30 cellular contexts compared by ENCODE assay signal in genomic region chr11:27532652-27533325, GRCh38. TPM values are rescaled to one million over a fixed set of nuclear protein-coding genes. Genes with fewer than 3 reads are reported as not detected.
DNase-seq lines count a peak whose midpoint lies in the region; ATAC-seq and TF ChIP-seq lines count a peak whose summit lies in the region.
"Had no signal": no experiment of that assay in that cellular context is flagged by ENCODE, and none has a peak within 500 bp of the region (broad histone marks: within the 10 kb centered on the region; RNA-seq: fewer than 3 reads in every experiment).

No MANE protein-coding gene starts in this region.

- H3K27me3 ChIP-seq in GM23338 (ENCODE audit: insufficient read depth) (no peaks in the 10 kb centered on the region; the same call in 1 of the 2 replicates), foreskin keratinocyte (peaks cover 9% of the 10 kb centered on the region)
- H3K27me3 ChIP-seq: gastrocnemius medialis, pancreas, testis had no signal

- H3K4me3 ChIP-seq in AG10803 (ENCODE audit: low read length) (no peak overlapping the region), GM23338 (no peak overlapping the region), astrocyte of the spinal cord (ENCODE audit: low read depth, low read length) (no peak overlapping the region)
- H3K4me3 ChIP-seq: gastrocnemius medialis, pancreas, testis had no signal

- TF ChIP-seq CTCF in AG10803 (conservative IDR thresholded peaks at IDR 0.05; ENCODE audit: low read length) (no peak), GM23338 (conservative IDR thresholded peaks at IDR 0.05; ENCODE audit: low read depth in 2 of 2) (no peak), astrocyte of the spinal cord (IDR thresholded peaks at IDR 0.05; ENCODE audit: low read depth, low read length) (no peak), foreskin keratinocyte (conservative IDR thresholded peaks at IDR 0.05) (no peak)

- peaks cover 4% of the 10 kb centered on the region; the same call in 1 of the 3 replicates for H3K4me1 Mint-ChIP-seq in GM23338
- H3K4me1 Mint-ChIP-seq in effector memory CD8-positive, alpha-beta T cell (ENCODE audit: low read depth in 2 of 2) = no peaks in the 10 kb centered on the region
- H3K4me1 Mint-ChIP-seq: activated naive CD4-positive, alpha-beta T cell treated with anti-CD3 and anti-CD28 coated beads, Interleukin-2, amount 10 ng/mL, durations not matched to agents 7 days and 5 days; CD14-positive monocyte; nephron had no signal

- no peaks in the 10 kb centered on the region for H3K9me3 Mint-ChIP-seq in GM23338
- H3K9me3 Mint-ChIP-seq in effector memory CD8-positive, alpha-beta T cell = no peaks in the 10 kb centered on the region
- H3K9me3 Mint-ChIP-seq: activated naive CD4-positive, alpha-beta T cell treated with anti-CD3 and anti-CD28 coated beads, Interleukin-2, amount 10 ng/mL, durations not matched to agents 7 days and 5 days; nephron; T-helper 1 cell treated with Interleukin-12 subunit alpha and Interleukin-12 subunit beta and Interleukin-4 antibody, amounts not matched to agents 30 μg/mL and 1 μg/mL, for 36 hours had no signal

- no peak overlapping the region for H3K27ac Mint-ChIP-seq in GM23338
- no peak overlapping the region for H3K27ac Mint-ChIP-seq in effector memory CD8-positive, alpha-beta T cell
- H3K27ac Mint-ChIP-seq: activated naive CD4-positive, alpha-beta T cell treated with anti-CD3 and anti-CD28 coated beads, Interleukin-2, amount 10 ng/mL, durations not matched to agents 7 days and 5 days; CD14-positive monocyte; nephron; T-helper 1 cell treated with Interleukin-12 subunit alpha and Interleukin-12 subunit beta and Interleukin-4 antibody, amounts not matched to agents 30 μg/mL and 1 μg/mL, for 36 hours had no signal

- no peaks in the 10 kb centered on the region for H3K79me2 ChIP-seq in GM23338 (replicated peaks; ENCODE audit: insufficient read depth)

- no peaks in the 10 kb centered on the region for H3K36me3 ChIP-seq in GM23338 (ENCODE audit: insufficient read depth)
- H3K36me3 ChIP-seq: gastrocnemius medialis, pancreas had no signal

- no peak overlapping the region for H3K4me2 ChIP-seq in GM23338

- H3K36me3 Mint-ChIP-seq in GM23338 (ENCODE audit: low read depth) = no peaks in the 10 kb centered on the region
- H3K36me3 Mint-ChIP-seq in effector memory CD8-positive, alpha-beta T cell (ENCODE audit: insufficient read depth) = no peaks in the 10 kb centered on the region
- H3K36me3 Mint-ChIP-seq: activated naive CD4-positive, alpha-beta T cell treated with anti-CD3 and anti-CD28 coated beads, Interleukin-2, amount 10 ng/mL, durations not matched to agents 7 days and 5 days; CD14-positive monocyte had no signal

- H4K20me1 ChIP-seq in GM23338 (replicated peaks; ENCODE audit: insufficient read depth) = no peaks in the 10 kb centered on the region

- no peaks in the 10 kb centered on the region for H3K9me2 ChIP-seq in GM23338 (ENCODE audit: insufficient read depth)

- ATAC-seq in GM23338 (no peak), foreskin keratinocyte (peak; percentile 32), GM19397 (IDR thresholded peaks at IDR 0.05; ENCODE audit: unreplicated experiment) (no peak), HG03469 (IDR thresholded peaks at IDR 0.05; ENCODE audit: unreplicated experiment) (no peak)
- no peak for ATAC-seq in effector memory CD8-positive, alpha-beta T cell (replicated peaks)
- ATAC-seq: gastrocnemius medialis, left ventricle myocardium superior, right cardiac atrium had no signal

- H3K27ac ChIP-seq in GM23338 (ENCODE audit: low read depth) (no peak overlapping the region), foreskin keratinocyte (no peak overlapping the region)
- H3K27ac ChIP-seq: gastrocnemius medialis, pancreas, testis had no signal

- peak; percentile 31 for DNase-seq in AG10803 (ENCODE audit: low read depth)
- DNase-seq in GM23338 (ENCODE audit: low spot score) = no peak
- DNase-seq in astrocyte of the spinal cord (ENCODE audit: low read depth, low spot score) = peak; percentile 1
- DNase-seq in foreskin keratinocyte = no peak
- no peak for DNase-seq in effector memory CD8-positive, alpha-beta T cell
- DNase-seq in NCI-H1436 (lab: John Stamatoyannopoulos, UW) = no peak
- DNase-seq: ACHN; activated CD4-positive, alpha-beta T cell treated with anti-CD3 and anti-CD28 coated beads for 48 hours; activated naive CD4-positive, alpha-beta T cell treated with anti-CD3 and anti-CD28 coated beads, Interleukin-2, amount 10 ng/mL, durations not matched to agents 7 days and 5 days; activated T-cell treated with anti-CD3 and anti-CD28 coated beads, Interleukin-2, amount 50 U/mL, for 48 hours; anterior cingulate cortex; cerebellar nuclear complex; gastrocnemius medialis; hippocampal formation; left ventricle myocardium superior; midbrain; NCI-H1092; NCI-H187 treated with DMSO at 0.1 percent for 48 hours; NCI-H69; pancreas; right cardiac atrium; stimulated activated CD4-positive, alpha-beta T cell treated with anti-CD3 and anti-CD28 coated beads, Interleukin-12 subunit alpha, Interleukin-12 subunit beta, amount 100 ng/mL, for 4 hours; stimulated activated CD4-positive, alpha-beta T cell treated with anti-CD3 and anti-CD28 coated beads, Interleukin-4, amount 100 ng/mL, for 24 hours; stimulated activated naive CD4-positive, alpha-beta T cell treated with Interleukin-2 at 50 U/mL for 16 hours; testis had no signal

- no peaks in the 10 kb centered on the region for H3F3A ChIP-seq in GM23338 (replicated peaks; ENCODE audit: low read depth)

- H3K4me3 Mint-ChIP-seq in GM23338 = no peak overlapping the region
- no peak overlapping the region for H3K4me3 Mint-ChIP-seq in effector memory CD8-positive, alpha-beta T cell
- H3K4me3 Mint-ChIP-seq: activated naive CD4-positive, alpha-beta T cell treated with anti-CD3 and anti-CD28 coated beads, Interleukin-2, amount 10 ng/mL, durations not matched to agents 7 days and 5 days; CD14-positive monocyte; nephron; T-helper 1 cell treated with Interleukin-12 subunit alpha and Interleukin-12 subunit beta and Interleukin-4 antibody, amounts not matched to agents 30 μg/mL and 1 μg/mL, for 36 hours had no signal

- in situ Hi-C loops in astrocyte of the spinal cord (cut with HindIII; ENCODE audit: low sequenced_read_pairs) = no loop called here

- peaks cover 4% of the 10 kb centered on the region; the same call in 1 of the 2 replicates for H3K4me1 ChIP-seq in GM23338 (ENCODE audit: insufficient read depth)
- no peaks in the 10 kb centered on the region for H3K4me1 ChIP-seq in foreskin keratinocyte
- H3K4me1 ChIP-seq: gastrocnemius medialis, pancreas, testis had no signal

- peaks cover 2% of the 10 kb centered on the region for H3K27me3 Mint-ChIP-seq in GM23338 (ENCODE audit: insufficient read depth, low read depth, poor library complexity)
- no peaks in the 10 kb centered on the region for H3K27me3 Mint-ChIP-seq in effector memory CD8-positive, alpha-beta T cell
- H3K27me3 Mint-ChIP-seq: activated naive CD4-positive, alpha-beta T cell treated with anti-CD3 and anti-CD28 coated beads, Interleukin-2, amount 10 ng/mL, durations not matched to agents 7 days and 5 days had no signal

- 0 out of 2 replicates have a peak overlapping the region, but pooled peaks have one; percentile 15 for H2AFZ ChIP-seq in GM23338

TF ChIP-seq in GM23338, 12 proteins besides CTCF, POLR2A, EP300 and RAD21 (continues in another document):
- TF ChIP-seq ETS1 (IDR thresholded peaks at IDR 0.05) = no peak
- TF ChIP-seq NANOG (IDR thresholded peaks at IDR 0.05; ENCODE audit: borderline replicate concordance) = no peak
- TF ChIP-seq CREB1 (CRISPR knock-in tag; IDR thresholded peaks at IDR 0.05; ENCODE audit: low read depth) = no peak
- TF ChIP-seq STAT1 (IDR thresholded peaks at IDR 0.05; ENCODE audit: unreplicated experiment) = no peak

RNA-seq across cellular contexts. Expression of gene LIN7C, which starts 26.2 kb away (rescaled TPM):
- total RNA-seq in GM23338 (2014; rRNA removed; shearing (Covaris generic)) = 61.0 and 65.6 TPM in 2 replicates
- polyA plus RNA-seq in GM23338 (2016; fragmentation: Nextera tagmentation; extraction: Ambion mirVana) = 18.3 and 22.5 TPM in 2 replicates
- total RNA-seq in foreskin keratinocyte = 42.6 and 46.6 TPM in 2 replicates
- 8.1 and 10.7 TPM in 2 replicates for polyA plus RNA-seq in foreskin keratinocyte

Comparison
In these comparisons a context has a peak if more than half of its experiments do, and no peak if none do; other contexts are left out.
1. DNase-seq: peak in AG10803 (single experiment) and astrocyte of the spinal cord (single experiment); none in GM23338 (single experiment), foreskin keratinocyte (0 of 2), effector memory CD8-positive, alpha-beta T cell (0 of 3) and NCI-H1436 (single experiment).